25 cellular contexts compared by ENCODE assay signal in the genomic region with DNA sequence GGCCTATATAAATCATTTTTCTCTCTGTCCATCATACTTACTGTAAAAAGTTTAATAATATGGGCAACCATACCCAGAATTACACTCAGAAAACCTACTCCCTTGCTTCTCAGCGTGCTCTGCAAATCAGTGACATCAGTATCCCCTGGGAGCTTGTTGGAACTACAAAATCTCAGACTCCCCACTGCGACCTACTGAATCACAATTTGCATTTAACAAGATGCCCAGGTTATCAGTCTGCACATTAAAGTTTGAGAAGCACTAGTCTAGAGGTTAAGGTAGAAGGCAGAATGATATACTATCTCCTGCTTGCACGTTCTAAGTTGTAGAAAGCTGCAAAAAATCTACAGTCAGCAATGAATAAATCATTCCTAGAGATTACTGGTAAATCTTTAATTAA.
"Had no signal": no experiment of that assay in that cellular context is flagged by ENCODE, and none has a peak within 500 bp of the region (broad histone marks: within the 10 kb centered on the region; RNA-seq: fewer than 3 reads in every experiment).

No MANE protein-coding gene starts in this region.

- ATAC-seq: left cardiac atrium; lower lobe of right lung; psoas muscle; right lobe of liver; stimulated activated memory B cell treated with anti-CD40 and anti-IgM and Interleukin-4, amounts not matched to agents 10 μg/mL and 1 μg/mL and 100 μg/mL, for 72 hours had no signal

- H3K4me2 ChIP-seq: hepatocyte had no signal

- H3K4me3 ChIP-seq: colonic mucosa, hepatocyte, left ventricle myocardium inferior, lower lobe of right lung, psoas muscle, right lobe of liver, spleen, stomach, thoracic aorta, transverse colon had no signal

- H3K36me3 ChIP-seq: colonic mucosa, left ventricle myocardium inferior, lower lobe of right lung, neutrophil, right lobe of liver, spleen, stomach, thoracic aorta, transverse colon had no signal

- DNase-seq: colonic mucosa; dermis blood vessel endothelial cell; endodermal cell; erythroblast; foreskin melanocyte; head of caudate nucleus; kidney; left cardiac atrium; left ventricle myocardium inferior; lower lobe of right lung; naive B cell; psoas muscle; retina; right lobe of liver; spleen; stimulated activated CD4-positive, alpha-beta T cell treated with anti-CD3 and anti-CD28 coated beads, Interleukin-15, amount 100 ng/mL, for 24 hours; stimulated activated CD4-positive, alpha-beta T cell treated with anti-CD3 and anti-CD28 coated beads, Interleukin-1b, Interleukin-23, amount 100 ng/mL, for 48 hours; stimulated activated CD4-positive, alpha-beta T cell treated with anti-CD3 and anti-CD28 coated beads, Interleukin-4, amount 100 ng/mL, for 24 hours; stomach; substantia nigra; transverse colon had no signal

- H3K4me1 ChIP-seq: colonic mucosa, lower lobe of right lung, psoas muscle, right lobe of liver had no signal

- H3K27me3 ChIP-seq: colonic mucosa, hepatocyte, neutrophil, right lobe of liver, spleen, stomach, transverse colon had no signal

- H3K27ac ChIP-seq: colonic mucosa, hepatocyte, left ventricle myocardium inferior, lower lobe of right lung, neutrophil, psoas muscle, right lobe of liver, spleen, stomach, thoracic aorta, transverse colon had no signal

- H3K9me3 ChIP-seq: colonic mucosa, left ventricle myocardium inferior, lower lobe of right lung, neutrophil, psoas muscle, right lobe of liver, spleen, stomach, thoracic aorta, transverse colon had no signal
